Comparison of ENCODE assay signal across 26 cellular contexts in the genomic region with DNA sequence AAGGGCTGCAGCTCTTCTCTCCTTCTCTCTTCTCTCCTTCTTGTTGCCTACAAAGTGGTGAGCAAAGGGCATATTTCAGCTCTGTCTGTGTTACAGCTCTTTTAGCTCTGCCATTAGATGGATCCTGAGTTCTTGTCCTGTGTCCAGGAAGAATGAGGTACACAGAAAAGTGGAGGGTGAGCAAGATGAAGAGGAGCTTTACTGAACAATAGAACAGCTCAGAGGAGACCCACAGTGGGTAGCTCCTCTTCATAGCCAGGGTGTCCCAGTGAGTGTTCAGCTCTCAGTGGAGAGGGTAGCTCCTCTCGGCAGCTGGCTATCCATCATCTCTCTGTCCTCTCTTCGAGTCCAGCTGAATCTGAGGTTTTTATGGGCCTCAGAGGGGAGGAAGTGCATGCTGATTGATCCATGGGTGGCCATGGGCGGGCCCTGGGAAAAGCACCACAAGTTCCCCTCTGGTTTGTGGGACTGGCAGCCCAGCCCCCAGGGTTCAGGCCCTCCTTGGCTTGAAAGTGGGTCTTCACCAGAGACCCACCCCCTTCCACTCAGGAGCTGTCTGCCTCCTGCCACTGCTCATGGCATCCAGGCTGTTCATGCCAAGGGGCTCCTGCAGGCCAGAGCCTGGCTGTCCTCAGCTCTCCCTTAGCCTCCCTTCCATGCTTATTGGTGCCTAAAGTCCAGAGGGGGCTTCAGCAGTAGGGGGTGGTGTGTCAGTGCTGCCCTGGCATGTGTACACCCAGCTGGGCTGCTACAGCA.
"Had no signal": no experiment of that assay in that cellular context is flagged by ENCODE, and none has a peak within 500 bp of the region (broad histone marks: within the 10 kb centered on the region; RNA-seq: fewer than 3 reads in every experiment).

No MANE protein-coding gene starts in this region.

- DNase-seq: caudate nucleus; colonic mucosa; effector CD8-positive, alpha-beta T cell; endodermal cell; head of caudate nucleus; mucosa of descending colon; naive B cell; nucleus accumbens; ovary; posterior cingulate gyrus; psoas muscle; stimulated activated CD4-positive, alpha-beta T cell treated with anti-CD3 and anti-CD28 coated beads, Interleukin-15, amount 100 ng/mL, for 24 hours; stimulated activated CD4-positive, alpha-beta T cell treated with anti-CD3 and anti-CD28 coated beads, Interleukin-2, amount 100 ng/mL, for 48 hours; stimulated activated naive B cell treated with anti-CD40 and anti-IgM and Interleukin-4, amounts not matched to agents 10 μg/mL and 1 μg/mL and 100 μg/mL, for 72 hours; stomach; trophoblast cell had no signal

- H3K27ac Mint-ChIP-seq: dendritic cell treated with granulocyte-macrophage colony-stimulating factor and Interleukin-4, amounts not matched to agents 40 ng/mL and 50 ng/mL, for 4 days; endodermal cell; memory B cell; mesothelial cell of epicardium; naive B cell; nephron; neural progenitor cell; stimulated activated naive B cell treated with anti-CD40 and anti-IgM and Interleukin-4, amounts not matched to agents 10 μg/mL and 1 μg/mL and 100 μg/mL, for 72 hours had no signal

- ATAC-seq: left lobe of liver; mucosa of descending colon; stimulated activated naive B cell treated with anti-CD40 and anti-IgM and Interleukin-4, amounts not matched to agents 10 μg/mL and 1 μg/mL and 100 μg/mL, for 72 hours had no signal

- H3K4me1 ChIP-seq: colonic mucosa, psoas muscle, stomach had no signal

- H3K27ac ChIP-seq: colonic mucosa, epithelial cell of prostate, neural progenitor cell, ovary, psoas muscle, stomach, thyroid gland had no signal

- H3K36me3 ChIP-seq: colonic mucosa, neural progenitor cell, ovary, stomach, thyroid gland had no signal

- H3K27me3 ChIP-seq: colonic mucosa, neural progenitor cell, ovary, stomach, thyroid gland had no signal

- H3K9me3 ChIP-seq: colonic mucosa, mucosa of descending colon, ovary, psoas muscle, thyroid gland had no signal

- H3K4me3 Mint-ChIP-seq: dendritic cell treated with granulocyte-macrophage colony-stimulating factor and Interleukin-4, amounts not matched to agents 40 ng/mL and 50 ng/mL, for 4 days; endodermal cell; memory B cell; mesothelial cell of epicardium; naive B cell; nephron; neural progenitor cell; stimulated activated naive B cell treated with anti-CD40 and anti-IgM and Interleukin-4, amounts not matched to agents 10 μg/mL and 1 μg/mL and 100 μg/mL, for 72 hours had no signal

- H3K4me3 ChIP-seq: colonic mucosa, lung, mucosa of descending colon, neural progenitor cell, ovary, psoas muscle, skin epidermis, stomach, thyroid gland had no signal
